In genomic region chr22:49971232-49972162, GRCh38 we compare ENCODE assay signal across 1 cellular context.
A peak's percentile ranks its signal among the peaks of the same experiment; 100 is the strongest.
TF ChIP-seq lines count a peak whose summit lies in the region.

No MANE protein-coding gene starts in this region.

TF ChIP-seq in GM12878, 131 proteins besides CTCF, POLR2A, EP300 and RAD21 (continued from another document and continues in another):
- TF ChIP-seq, protein P1, sequence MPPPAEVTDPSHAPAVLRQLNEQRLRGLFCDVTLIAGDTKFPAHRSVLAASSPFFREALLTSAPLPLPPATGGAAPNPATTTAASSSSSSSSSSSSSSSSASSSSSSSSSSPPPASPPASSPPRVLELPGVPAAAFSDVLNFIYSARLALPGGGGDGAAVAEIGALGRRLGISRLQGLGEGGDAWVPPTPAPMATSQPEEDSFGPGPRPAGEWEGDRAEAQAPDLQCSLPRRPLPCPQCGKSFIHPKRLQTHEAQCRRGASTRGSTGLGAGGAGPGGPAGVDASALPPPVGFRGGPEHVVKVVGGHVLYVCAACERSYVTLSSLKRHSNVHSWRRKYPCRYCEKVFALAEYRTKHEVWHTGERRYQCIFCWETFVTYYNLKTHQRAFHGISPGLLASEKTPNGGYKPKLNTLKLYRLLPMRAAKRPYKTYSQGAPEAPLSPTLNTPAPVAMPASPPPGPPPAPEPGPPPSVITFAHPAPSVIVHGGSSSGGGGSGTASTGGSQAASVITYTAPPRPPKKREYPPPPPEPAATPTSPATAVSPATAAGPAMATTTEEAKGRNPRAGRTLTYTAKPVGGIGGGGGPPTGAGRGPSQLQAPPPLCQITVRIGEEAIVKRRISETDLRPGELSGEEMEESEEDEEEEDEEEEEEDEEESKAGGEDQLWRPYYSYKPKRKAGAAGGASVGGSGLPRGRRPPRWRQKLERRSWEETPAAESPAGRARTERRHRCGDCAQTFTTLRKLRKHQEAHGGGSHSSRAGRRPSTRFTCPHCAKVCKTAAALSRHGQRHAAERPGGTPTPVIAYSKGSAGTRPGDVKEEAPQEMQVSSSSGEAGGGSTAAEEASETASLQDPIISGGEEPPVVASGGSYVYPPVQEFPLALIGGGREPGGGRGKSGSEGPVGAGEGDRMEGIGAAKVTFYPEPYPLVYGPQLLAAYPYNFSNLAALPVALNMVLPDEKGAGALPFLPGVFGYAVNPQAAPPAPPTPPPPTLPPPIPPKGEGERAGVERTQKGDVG (CRISPR knock-in tag; IDR thresholded peaks at IDR 0.05) = no peak
- TF ChIP-seq NR2C2 (IDR thresholded peaks at IDR 0.05; ENCODE audit: borderline replicate concordance, control insufficient read depth, insufficient read length, low read depth) (no peak), MYC (IDR thresholded peaks at IDR 0.05; ENCODE audit: insufficient read depth, insufficient read length, insufficient replicate concordance, low read length, severe bottlenecking) (peak; percentile 34), ZNF592 (IDR thresholded peaks at IDR 0.05) (no peak), RELB (IDR thresholded peaks at IDR 0.05; ENCODE audit: low read depth) (no peak), NFXL1 (IDR thresholded peaks at IDR 0.05; ENCODE audit: borderline replicate concordance) (no peak), MEF2B (IDR thresholded peaks at IDR 0.05; ENCODE audit: partially characterized antibody, poor library complexity, severe bottlenecking) (no peak), HDAC2 (IDR thresholded peaks at IDR 0.05) (no peak), SMC3 (IDR thresholded peaks at IDR 0.05; ENCODE audit: borderline replicate concordance, low read length) (no peak), SIX5 (IDR thresholded peaks at IDR 0.05; ENCODE audit: low read depth, low read length, severe bottlenecking) (no peak), ZNF274 (IDR thresholded peaks at IDR 0.05; ENCODE audit: insufficient read depth, insufficient read length) (no peak), FOXK2 (IDR thresholded peaks at IDR 0.05) (no peak), PKNOX1 (IDR thresholded peaks at IDR 0.05) (no peak), RCOR1 (conservative IDR thresholded peaks at IDR 0.05; ENCODE audit: low read depth, low read length) (no peak), CBX3 (IDR thresholded peaks at IDR 0.05; ENCODE audit: borderline replicate concordance, low read depth) (no peak), ZNF687 (IDR thresholded peaks at IDR 0.05) (peak; percentile 12; the same call in 1 of the 2 replicates), KDM1A (IDR thresholded peaks at IDR 0.05; ENCODE audit: borderline replicate concordance) (no peak), GABPA (IDR thresholded peaks at IDR 0.05; ENCODE audit: low read depth) (no peak), CREM (IDR thresholded peaks at IDR 0.05; ENCODE audit: low read depth) (no peak), BMI1 (IDR thresholded peaks at IDR 0.05; ENCODE audit: borderline replicate concordance) (no peak), NFYA (IDR thresholded peaks at IDR 0.05; ENCODE audit: borderline replicate concordance, low read depth, low read length) (no peak), SMAD1 (IDR thresholded peaks at IDR 0.05; ENCODE audit: low read depth, partially characterized antibody) (no peak), PAX5 (IDR thresholded peaks at IDR 0.05; ENCODE audit: borderline replicate concordance, low read depth, low read length) (peak; percentile 21; the same call in 1 of the 2 replicates), SREBF2 (IDR thresholded peaks at IDR 0.05; ENCODE audit: low read length) (no peak), MEF2A (IDR thresholded peaks at IDR 0.05; ENCODE audit: insufficient read depth, low read depth, low read length) (no peak), HCFC1 (IDR thresholded peaks at IDR 0.05; ENCODE audit: low read length) (no peak), RBBP5 (conservative IDR thresholded peaks at IDR 0.05) (no peak), ZNF217 (IDR thresholded peaks at IDR 0.05) (no peak), MAX (IDR thresholded peaks at IDR 0.05; ENCODE audit: low read depth, low read length) (peak; percentile 46; the same call in 1 of the 2 replicates)
- TF ChIP-seq, protein P2, sequence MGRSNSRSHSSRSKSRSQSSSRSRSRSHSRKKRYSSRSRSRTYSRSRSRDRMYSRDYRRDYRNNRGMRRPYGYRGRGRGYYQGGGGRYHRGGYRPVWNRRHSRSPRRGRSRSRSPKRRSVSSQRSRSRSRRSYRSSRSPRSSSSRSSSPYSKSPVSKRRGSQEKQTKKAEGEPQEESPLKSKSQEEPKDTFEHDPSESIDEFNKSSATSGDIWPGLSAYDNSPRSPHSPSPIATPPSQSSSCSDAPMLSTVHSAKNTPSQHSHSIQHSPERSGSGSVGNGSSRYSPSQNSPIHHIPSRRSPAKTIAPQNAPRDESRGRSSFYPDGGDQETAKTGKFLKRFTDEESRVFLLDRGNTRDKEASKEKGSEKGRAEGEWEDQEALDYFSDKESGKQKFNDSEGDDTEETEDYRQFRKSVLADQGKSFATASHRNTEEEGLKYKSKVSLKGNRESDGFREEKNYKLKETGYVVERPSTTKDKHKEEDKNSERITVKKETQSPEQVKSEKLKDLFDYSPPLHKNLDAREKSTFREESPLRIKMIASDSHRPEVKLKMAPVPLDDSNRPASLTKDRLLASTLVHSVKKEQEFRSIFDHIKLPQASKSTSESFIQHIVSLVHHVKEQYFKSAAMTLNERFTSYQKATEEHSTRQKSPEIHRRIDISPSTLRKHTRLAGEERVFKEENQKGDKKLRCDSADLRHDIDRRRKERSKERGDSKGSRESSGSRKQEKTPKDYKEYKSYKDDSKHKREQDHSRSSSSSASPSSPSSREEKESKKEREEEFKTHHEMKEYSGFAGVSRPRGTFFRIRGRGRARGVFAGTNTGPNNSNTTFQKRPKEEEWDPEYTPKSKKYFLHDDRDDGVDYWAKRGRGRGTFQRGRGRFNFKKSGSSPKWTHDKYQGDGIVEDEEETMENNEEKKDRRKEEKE (IDR thresholded peaks at IDR 0.05) = no peak
- TF ChIP-seq, protein P3, sequence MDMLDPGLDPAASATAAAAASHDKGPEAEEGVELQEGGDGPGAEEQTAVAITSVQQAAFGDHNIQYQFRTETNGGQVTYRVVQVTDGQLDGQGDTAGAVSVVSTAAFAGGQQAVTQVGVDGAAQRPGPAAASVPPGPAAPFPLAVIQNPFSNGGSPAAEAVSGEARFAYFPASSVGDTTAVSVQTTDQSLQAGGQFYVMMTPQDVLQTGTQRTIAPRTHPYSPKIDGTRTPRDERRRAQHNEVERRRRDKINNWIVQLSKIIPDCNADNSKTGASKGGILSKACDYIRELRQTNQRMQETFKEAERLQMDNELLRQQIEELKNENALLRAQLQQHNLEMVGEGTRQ (IDR thresholded peaks at IDR 0.05; ENCODE audit: borderline replicate concordance, low read depth, low read length) = no peak
- TF ChIP-seq, protein P4, sequence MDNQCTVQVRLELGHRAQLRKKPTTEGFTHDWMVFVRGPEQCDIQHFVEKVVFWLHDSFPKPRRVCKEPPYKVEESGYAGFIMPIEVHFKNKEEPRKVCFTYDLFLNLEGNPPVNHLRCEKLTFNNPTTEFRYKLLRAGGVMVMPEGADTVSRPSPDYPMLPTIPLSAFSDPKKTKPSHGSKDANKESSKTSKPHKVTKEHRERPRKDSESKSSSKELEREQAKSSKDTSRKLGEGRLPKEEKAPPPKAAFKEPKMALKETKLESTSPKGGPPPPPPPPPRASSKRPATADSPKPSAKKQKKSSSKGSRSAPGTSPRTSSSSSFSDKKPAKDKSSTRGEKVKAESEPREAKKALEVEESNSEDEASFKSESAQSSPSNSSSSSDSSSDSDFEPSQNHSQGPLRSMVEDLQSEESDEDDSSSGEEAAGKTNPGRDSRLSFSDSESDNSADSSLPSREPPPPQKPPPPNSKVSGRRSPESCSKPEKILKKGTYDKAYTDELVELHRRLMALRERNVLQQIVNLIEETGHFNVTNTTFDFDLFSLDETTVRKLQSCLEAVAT (IDR thresholded peaks at IDR 0.05) = 0 out of 2 replicates have a peak, but pooled peaks have one; percentile 4
- TF ChIP-seq, protein P5, sequence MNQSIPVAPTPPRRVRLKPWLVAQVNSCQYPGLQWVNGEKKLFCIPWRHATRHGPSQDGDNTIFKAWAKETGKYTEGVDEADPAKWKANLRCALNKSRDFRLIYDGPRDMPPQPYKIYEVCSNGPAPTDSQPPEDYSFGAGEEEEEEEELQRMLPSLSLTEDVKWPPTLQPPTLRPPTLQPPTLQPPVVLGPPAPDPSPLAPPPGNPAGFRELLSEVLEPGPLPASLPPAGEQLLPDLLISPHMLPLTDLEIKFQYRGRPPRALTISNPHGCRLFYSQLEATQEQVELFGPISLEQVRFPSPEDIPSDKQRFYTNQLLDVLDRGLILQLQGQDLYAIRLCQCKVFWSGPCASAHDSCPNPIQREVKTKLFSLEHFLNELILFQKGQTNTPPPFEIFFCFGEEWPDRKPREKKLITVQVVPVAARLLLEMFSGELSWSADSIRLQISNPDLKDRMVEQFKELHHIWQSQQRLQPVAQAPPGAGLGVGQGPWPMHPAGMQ (IDR thresholded peaks at IDR 0.05; ENCODE audit: borderline replicate concordance) = no peak
